Comparison of ENCODE assay signal across 12 cellular contexts in the genomic region with DNA sequence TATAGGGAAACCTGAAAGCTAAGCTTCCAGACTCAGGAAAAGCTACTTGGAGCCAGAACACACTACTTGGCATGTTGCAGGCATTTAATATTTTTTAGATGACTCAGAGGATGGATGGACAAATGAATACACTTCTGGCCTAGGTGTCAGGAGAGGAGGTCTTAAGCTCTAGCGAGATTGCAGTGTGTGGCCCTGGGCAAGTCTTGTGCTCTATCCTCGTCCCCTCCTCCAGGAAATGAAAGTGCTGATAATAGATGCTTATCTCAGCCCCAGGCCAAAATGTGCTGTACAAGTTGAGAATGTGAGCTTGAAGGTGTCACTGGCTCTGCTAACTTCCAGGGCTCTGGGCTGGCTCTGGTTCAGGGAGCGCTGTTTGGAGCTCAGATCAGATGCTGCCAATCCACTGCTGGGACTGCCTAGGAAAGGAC.
DNase-seq lines count a peak whose midpoint lies in the region; ATAC-seq and TF ChIP-seq lines count a peak whose summit lies in the region.
"Had no signal": no experiment of that assay in that cellular context is flagged by ENCODE, and none has a peak within 500 bp of the region (broad histone marks: within the 10 kb centered on the region; RNA-seq: fewer than 3 reads in every experiment).

No MANE protein-coding gene starts in this region.

- no peaks in the 10 kb centered on the region for H3K27me3 Mint-ChIP-seq in osteocyte (ENCODE audit: unreplicated experiment)

- no peak for TF ChIP-seq POLR2A in esophagus muscularis mucosa (IDR thresholded peaks at IDR 0.05; ENCODE audit: low read depth)

- H3K27me3 ChIP-seq in esophagus muscularis mucosa: no peaks in the 10 kb centered on the region

- no peaks in the 10 kb centered on the region for H3K9me3 Mint-ChIP-seq in osteocyte (ENCODE audit: unreplicated experiment)

- H3K4me1 ChIP-seq in esophagus muscularis mucosa: peaks cover 9 to 18% (median 14%) of the 10 kb centered on the region in 4 donors

- WGBS in esophagus muscularis mucosa: 28% methylated on average over 3 of the region's 3 CpGs

- peak overlapping the region in 3 of 4 donors; percentile 6 to 26 (median 22) for H3K27ac ChIP-seq in esophagus muscularis mucosa (replicated peaks in 1 of 4)
- H3K27ac ChIP-seq: skin epidermis had no signal

- no peak overlapping the region for H3K4me3 ChIP-seq in esophagus muscularis mucosa
- H3K4me3 ChIP-seq: skin epidermis had no signal

- H3K4me1 Mint-ChIP-seq in osteocyte (ENCODE audit: unreplicated experiment): peaks cover 60% of the 10 kb centered on the region

- intact Hi-C loops in esophagus muscularis mucosa (cut with DNase I): no loop called here

- peak; percentile 89 for DNase-seq in Daoy (ENCODE audit: low read depth)
- peak; percentile 16 for DNase-seq in OCI-M1 (lab: John Stamatoyannopoulos, UW)
- no peak for DNase-seq in esophagus muscularis mucosa (ENCODE audit: extremely low spot score)
- DNase-seq in osteocyte (ENCODE audit: extremely low spot score, unreplicated experiment): no peak
- no peak for DNase-seq in DMS53 (lab: John Stamatoyannopoulos, UW)
- DNase-seq in NCI-H748 (lab: John Stamatoyannopoulos, UW; ENCODE audit: unreplicated experiment): no peak
- DNase-seq: DND-41, substantia nigra had no signal

- H3K9me3 ChIP-seq in esophagus muscularis mucosa: no peaks in the 10 kb centered on the region

- no peak overlapping the region for H3K4me3 Mint-ChIP-seq in osteocyte (ENCODE audit: unreplicated experiment)
- H3K4me3 Mint-ChIP-seq: activated naive CD8-positive, alpha-beta T cell had no signal

- H3K36me3 Mint-ChIP-seq in osteocyte (ENCODE audit: unreplicated experiment): peaks cover 26% of the 10 kb centered on the region
- H3K36me3 Mint-ChIP-seq: activated naive CD8-positive, alpha-beta T cell had no signal

- H3K27ac Mint-ChIP-seq in osteocyte (ENCODE audit: unreplicated experiment): peak overlapping the region; percentile 87
- H3K27ac Mint-ChIP-seq: activated naive CD8-positive, alpha-beta T cell had no signal

- TF ChIP-seq EP300 in esophagus muscularis mucosa (IDR thresholded peaks at IDR 0.05): no peak

- ATAC-seq in GM21786 (IDR thresholded peaks at IDR 0.05; ENCODE audit: unreplicated experiment) (no peak), HG02759 (IDR thresholded peaks at IDR 0.05; ENCODE audit: unreplicated experiment) (no peak)

- TF ChIP-seq CTCF in esophagus muscularis mucosa (IDR thresholded peaks at IDR 0.05) (no peak), osteocyte (IDR thresholded peaks at IDR 0.05) (no peak)

- H3K36me3 ChIP-seq in esophagus muscularis mucosa: no peaks in the 10 kb centered on the region

Comparison
In these comparisons a context has a peak if more than half of its experiments do, and no peak if none do; other contexts are left out.
1. DNase-seq: peak in Daoy (single experiment) and OCI-M1 (single experiment); none in esophagus muscularis mucosa (single experiment), osteocyte (single experiment), DMS53 (single experiment) and NCI-H748 (single experiment).